In the genomic region with DNA sequence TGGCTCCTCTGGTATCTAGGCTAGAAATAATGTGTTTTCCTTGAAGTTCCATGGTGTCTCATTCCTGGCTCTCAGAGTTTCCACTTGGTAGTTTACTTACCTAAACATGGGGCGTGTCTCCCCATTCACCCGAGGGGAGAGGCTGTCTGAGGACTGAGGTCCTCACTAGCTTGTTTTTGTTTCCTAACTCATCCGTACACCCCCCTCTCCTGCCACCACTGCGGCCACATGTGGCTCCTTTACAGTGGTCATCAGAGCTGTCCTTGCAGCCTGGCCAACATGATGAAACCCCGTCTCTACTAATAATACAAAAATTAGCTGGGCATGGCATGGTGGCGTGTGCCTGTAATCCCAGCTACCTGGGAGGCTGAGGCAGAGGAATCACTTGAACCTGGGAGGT, we compare ENCODE assay signal across 25 cellular contexts.
A peak's percentile ranks its signal among the peaks of the same experiment; 100 is the strongest.
DNase-seq lines count a peak whose midpoint lies in the region; ATAC-seq and TF ChIP-seq lines count a peak whose summit lies in the region.
"Had no signal": no experiment of that assay in that cellular context is flagged by ENCODE, and none has a peak within 500 bp of the region (broad histone marks: within the 10 kb centered on the region; RNA-seq: fewer than 3 reads in every experiment).

No MANE protein-coding gene starts in this region.

- H3K4me3 ChIP-seq in esophagus muscularis mucosa: no peak overlapping the region
- no peak overlapping the region for H3K4me3 ChIP-seq in transverse colon
- H3K4me3 ChIP-seq: lung, prostate gland had no signal

- WGBS in esophagus muscularis mucosa: 76% methylated on average over 6 of the region's 6 CpGs
- 84% methylated on average over 6 of the region's 6 CpGs; no CpG with 5 or more reads in 1 of the 2 donors for WGBS in transverse colon (ENCODE audit: low coverage in 1 of 2), 2 donors

- H3K27me3 ChIP-seq in esophagus muscularis mucosa (no peaks in the 10 kb centered on the region), transverse colon (no peaks in the 10 kb centered on the region)

- H3K9me3 Mint-ChIP-seq in WTC11: no peaks in the 10 kb centered on the region
- H3K9me3 Mint-ChIP-seq in osteocyte (ENCODE audit: unreplicated experiment): no peaks in the 10 kb centered on the region
- H3K9me3 Mint-ChIP-seq: activated naive CD8-positive, alpha-beta T cell treated with anti-CD3 and anti-CD28 coated beads, Interleukin-2, amount 10 ng/mL, durations not matched to agents 7 days and 5 days had no signal

- H3K27ac Mint-ChIP-seq in WTC11: peak overlapping the region; percentile 22; the same call in 1 of the 2 replicates
- H3K27ac Mint-ChIP-seq in osteocyte (ENCODE audit: unreplicated experiment): peak overlapping the region; percentile 98
- H3K27ac Mint-ChIP-seq: activated CD4-positive, alpha-beta T cell treated with anti-CD3 and anti-CD28 coated beads for 36 hours; activated CD8-positive, alpha-beta T cell treated with anti-CD3 and anti-CD28 coated beads, Interleukin-2, amount 10 ng/mL, durations not matched to agents 7 days and 5 days; activated naive CD8-positive, alpha-beta T cell treated with anti-CD3 and anti-CD28 coated beads, Interleukin-2, amount 10 ng/mL, durations not matched to agents 7 days and 5 days; T-helper 17 cell had no signal

- POLR2A ChIA-PET in WTC11 (lab: Charles Lee): no interaction called here

- ATAC-seq in WTC11: no peak
- ATAC-seq: activated CD4-positive, alpha-beta T cell treated with anti-CD3 and anti-CD28 coated beads for 36 hours; activated CD8-positive, alpha-beta T cell treated with anti-CD3 and anti-CD28 coated beads, Interleukin-2, amount 10 ng/mL, durations not matched to agents 7 days and 5 days; T-helper 17 cell had no signal

- H3K4me1 ChIP-seq in esophagus muscularis mucosa (peaks cover 25 to 62% (median 56%) of the 10 kb centered on the region in 4 donors), transverse colon (peaks cover 16 to 28% (median 24%) of the 10 kb centered on the region in 4 donors)
- H3K4me1 ChIP-seq: prostate gland had no signal

- H3K4me3 Mint-ChIP-seq in WTC11 (no peak overlapping the region), osteocyte (ENCODE audit: unreplicated experiment) (no peak overlapping the region)
- H3K4me3 Mint-ChIP-seq: activated CD4-positive, alpha-beta T cell treated with anti-CD3 and anti-CD28 coated beads for 36 hours; activated CD8-positive, alpha-beta T cell treated with anti-CD3 and anti-CD28 coated beads, Interleukin-2, amount 10 ng/mL, durations not matched to agents 7 days and 5 days; activated naive CD8-positive, alpha-beta T cell treated with anti-CD3 and anti-CD28 coated beads, Interleukin-2, amount 10 ng/mL, durations not matched to agents 7 days and 5 days; T-helper 17 cell had no signal

- no peak for TF ChIP-seq CTCF in WTC11 (IDR thresholded peaks at IDR 0.05)
- TF ChIP-seq CTCF in esophagus muscularis mucosa (IDR thresholded peaks at IDR 0.05): no peak
- TF ChIP-seq CTCF in osteocyte (IDR thresholded peaks at IDR 0.05): no peak
- TF ChIP-seq CTCF in transverse colon (IDR thresholded peaks at IDR 0.05): no peak

- CTCF ChIA-PET in WTC11 (lab: Charles Lee): no interaction called here

- H3K36me3 ChIP-seq in esophagus muscularis mucosa (no peaks in the 10 kb centered on the region), transverse colon (no peaks in the 10 kb centered on the region)
- H3K36me3 ChIP-seq: prostate gland had no signal

- intact Hi-C loops in esophagus muscularis mucosa (cut with DNase I) (no loop called here), transverse colon (cut with DNase I; ENCODE audit: low total_unique reads) (no loop called here)

- H3K4me1 Mint-ChIP-seq in WTC11 (peaks cover 19% of the 10 kb centered on the region), osteocyte (ENCODE audit: unreplicated experiment) (peaks cover 60% of the 10 kb centered on the region)

- H3K27me3 Mint-ChIP-seq in WTC11 (ENCODE audit: low read depth) (no peaks in the 10 kb centered on the region), osteocyte (ENCODE audit: unreplicated experiment) (no peaks in the 10 kb centered on the region)
- H3K27me3 Mint-ChIP-seq: activated CD4-positive, alpha-beta T cell treated with anti-CD3 and anti-CD28 coated beads for 36 hours; T-helper 17 cell had no signal

- in situ Hi-C loops in transverse colon (cut with MboI; ENCODE audit: low pct_ligation_motif_present in 1 of 4, low pct_unique_long_range_greater_than_20kb in 1 of 4, low sequenced_read_pairs in 3 of 4): no loop called here

- no peak for DNase-seq in WTC11 (ENCODE audit: low spot score)
- DNase-seq in esophagus muscularis mucosa (ENCODE audit: extremely low spot score): no peak
- DNase-seq in osteocyte (ENCODE audit: extremely low spot score, unreplicated experiment): no peak
- DNase-seq in transverse colon: no peak
- DNase-seq in hypothalamus (lab: John Stamatoyannopoulos, UW): no peak
- no peak for DNase-seq in ecto neural progenitor cell (ENCODE audit: low spot score)
- no peak for DNase-seq in NCI-H2029 treated with DMSO at 0.1 percent for 48 hours (lab: John Stamatoyannopoulos, UW)
- DNase-seq in DMS53 (lab: John Stamatoyannopoulos, UW): no peak
- DNase-seq: activated CD4-positive, alpha-beta T cell treated with anti-CD3 and anti-CD28 coated beads for 36 hours; activated CD8-positive, alpha-beta T cell treated with anti-CD3 and anti-CD28 coated beads, Interleukin-2, amount 10 ng/mL, durations not matched to agents 7 days and 5 days; activated effector memory CD4-positive, alpha-beta T cell treated with Interleukin-2 at 50 U/mL for 16 hours; activated naive CD8-positive, alpha-beta T cell treated with anti-CD3 and anti-CD28 coated beads, Interleukin-2, amount 10 ng/mL, durations not matched to agents 7 days and 5 days; activated T-cell treated with anti-CD3 and anti-CD28 coated beads for 4 hours; cerebellar nuclear complex; head of caudate nucleus; KBM-7; MM.1S; NCI-H1417; NCI-H2081; NCI-H345; NCI-H82; RPMI8226; T-helper 17 cell had no signal

- TF ChIP-seq POLR2A in esophagus muscularis mucosa (IDR thresholded peaks at IDR 0.05; ENCODE audit: low read depth): no peak
- no peak for TF ChIP-seq POLR2A in transverse colon (IDR thresholded peaks at IDR 0.05)

- H3K27ac ChIP-seq in esophagus muscularis mucosa (replicated peaks in 1 of 4) (peak overlapping the region; percentile 70 to 80 (median 74)), transverse colon (peak overlapping the region; percentile 70 to 84 (median 79))
- H3K27ac ChIP-seq: prostate gland had no signal

- TF ChIP-seq EP300 in esophagus muscularis mucosa (IDR thresholded peaks at IDR 0.05): no peak
- no peak for TF ChIP-seq EP300 in transverse colon (IDR thresholded peaks at IDR 0.05; ENCODE audit: low read depth)

- H3K36me3 Mint-ChIP-seq in WTC11: no peaks in the 10 kb centered on the region
- H3K36me3 Mint-ChIP-seq in osteocyte (ENCODE audit: unreplicated experiment): peaks cover 1% of the 10 kb centered on the region
- H3K36me3 Mint-ChIP-seq: activated naive CD8-positive, alpha-beta T cell treated with anti-CD3 and anti-CD28 coated beads, Interleukin-2, amount 10 ng/mL, durations not matched to agents 7 days and 5 days had no signal

- H3K9me3 ChIP-seq in esophagus muscularis mucosa (no peaks in the 10 kb centered on the region), transverse colon (no peaks in the 10 kb centered on the region)
- H3K9me3 ChIP-seq: prostate gland had no signal

TF ChIP-seq in WTC11, 78 proteins besides CTCF, POLR2A, EP300 and RAD21:
- no peak for TF ChIP-seq JAZF1 (CRISPR knock-in tag; IDR thresholded peaks at IDR 0.05)
